17 cellular contexts compared by ENCODE assay signal in genomic region chr5:135040331-135041144, GRCh38. TPM values are rescaled to one million over a fixed set of nuclear protein-coding genes. Genes with fewer than 3 reads are reported as not detected.
DNase-seq lines count a peak whose midpoint lies in the region; ATAC-seq and TF ChIP-seq lines count a peak whose summit lies in the region.
"Had no signal": no experiment of that assay in that cellular context is flagged by ENCODE, and none has a peak within 500 bp of the region (broad histone marks: within the 10 kb centered on the region; RNA-seq: fewer than 3 reads in every experiment).

No MANE protein-coding gene starts in this region.

- H3K4me3 Mint-ChIP-seq in activated B cell treated with CpG ODN at 0.5 μM for 24 hours = peak overlapping the region; percentile 24
- H3K4me3 Mint-ChIP-seq: CD4-positive, alpha-beta T cell; natural killer cell had no signal

- H3K9me3 Mint-ChIP-seq in activated B cell treated with CpG ODN at 0.5 μM for 24 hours = no peaks in the 10 kb centered on the region
- H3K9me3 Mint-ChIP-seq: CD4-positive, alpha-beta T cell; natural killer cell had no signal

- CTCF ChIA-PET in activated B cell treated with CpG ODN at 0.5 μM for 24 hours (lab: Charles Lee) = no interaction called here

- no peak overlapping the region for H3K27ac Mint-ChIP-seq in activated B cell treated with CpG ODN at 0.5 μM for 24 hours
- H3K27ac Mint-ChIP-seq: CD4-positive, alpha-beta T cell; natural killer cell had no signal

- ATAC-seq in activated B cell treated with CpG ODN at 0.5 μM for 24 hours (ENCODE audit: low read depth) = no peak
- no peak for ATAC-seq in GM19023 (IDR thresholded peaks at IDR 0.05; ENCODE audit: unreplicated experiment)
- ATAC-seq in GM21526 (IDR thresholded peaks at IDR 0.05; ENCODE audit: low FRiP score, unreplicated experiment) = no peak
- ATAC-seq: natural killer cell had no signal

- DNase-seq in activated B cell treated with CpG ODN at 0.5 μM for 24 hours = no peak
- peak; percentile 66 for DNase-seq in iPS-NIHi11 (ENCODE audit: low spot score)
- DNase-seq in retina = peak; percentile 81
- no peak for DNase-seq in NCI-H146 (lab: John Stamatoyannopoulos, UW)
- DNase-seq: activated CD4-positive, alpha-beta T cell treated with anti-CD3 and anti-CD28 coated beads, Interleukin-2, amount 50 U/mL, for 48 hours; activated gamma-delta T cell treated with Interleukin-2 at 50 U/mL for 16 hours; CD4-positive, alpha-beta T cell; EL; natural killer cell; NCI-H1417 treated with DMSO at 0.1 percent for 48 hours; NCI-H524 treated with DMSO at 0.1 percent for 48 hours; stimulated activated CD4-positive, alpha-beta T cell treated with anti-CD3 and anti-CD28 coated beads, Interleukin-2, amount 100 ng/mL, for 48 hours had no signal

- intact Hi-C loops in activated B cell treated with CpG ODN at 0.5 μM for 24 hours (cut with micrococcal nuclease) = no loop called here

- H3K36me3 Mint-ChIP-seq in activated B cell treated with CpG ODN at 0.5 μM for 24 hours (ENCODE audit: low read depth) = no peaks in the 10 kb centered on the region
- H3K36me3 Mint-ChIP-seq: natural killer cell had no signal

- H3K27me3 Mint-ChIP-seq in activated B cell treated with CpG ODN at 0.5 μM for 24 hours = peaks cover 54% of the 10 kb centered on the region

- POLR2A ChIA-PET in activated B cell treated with CpG ODN at 0.5 μM for 24 hours (lab: Charles Lee) = no interaction called here

- no peaks in the 10 kb centered on the region for H3K36me3 ChIP-seq in HUES6 (ENCODE audit: control insufficient read depth, insufficient read depth, low read length)
- H3K36me3 ChIP-seq: right atrium auricular region had no signal

- no peaks in the 10 kb centered on the region for H3K9me3 ChIP-seq in HUES6 (ENCODE audit: control insufficient read depth, insufficient read depth, low read depth, low read length)
- H3K9me3 ChIP-seq: right atrium auricular region had no signal

- H3K4me1 ChIP-seq in HUES6 (ENCODE audit: control insufficient read depth, insufficient read depth, low read length) = peaks cover 22% of the 10 kb centered on the region

- H3K9ac ChIP-seq in HUES6 (ENCODE audit: low read length) = no peak overlapping the region

- no peak for TF ChIP-seq CTCF in activated B cell treated with CpG ODN at 0.5 μM for 24 hours (IDR thresholded peaks at IDR 0.05)

- peak overlapping the region; percentile 47 for H3K4me3 ChIP-seq in HUES6 (ENCODE audit: low read depth, low read length)

- H3K27ac ChIP-seq in HUES6 (ENCODE audit: low read depth, low read length) = no peak overlapping the region
- H3K27ac ChIP-seq: right atrium auricular region had no signal

- peaks cover 22% of the 10 kb centered on the region for H3K4me1 Mint-ChIP-seq in activated B cell treated with CpG ODN at 0.5 μM for 24 hours
- H3K4me1 Mint-ChIP-seq: natural killer cell had no signal

- peaks cover 100% of the 10 kb centered on the region for H3K27me3 ChIP-seq in HUES6 (ENCODE audit: control insufficient read depth, insufficient read depth, low read length)

RNA-seq across cellular contexts. Expression of gene PITX1, which starts 6.5 kb away (rescaled TPM):
- total RNA-seq in activated B cell treated with CpG ODN at 0.5 μM for 24 hours = not detected in 2 replicates
- total RNA-seq: CD4-positive, alpha-beta T cell; frontal cortex; natural killer cell; right atrium auricular region had no signal

Comparison
In these comparisons a context has a peak if more than half of its experiments do, and no peak if none do; other contexts are left out.
1. DNase-seq: peak in iPS-NIHi11 (single experiment) and retina (single experiment); none in activated B cell treated with CpG ODN at 0.5 μM for 24 hours (single experiment) and NCI-H146 (single experiment).